6 cellular contexts compared by ENCODE assay signal in the genomic region with DNA sequence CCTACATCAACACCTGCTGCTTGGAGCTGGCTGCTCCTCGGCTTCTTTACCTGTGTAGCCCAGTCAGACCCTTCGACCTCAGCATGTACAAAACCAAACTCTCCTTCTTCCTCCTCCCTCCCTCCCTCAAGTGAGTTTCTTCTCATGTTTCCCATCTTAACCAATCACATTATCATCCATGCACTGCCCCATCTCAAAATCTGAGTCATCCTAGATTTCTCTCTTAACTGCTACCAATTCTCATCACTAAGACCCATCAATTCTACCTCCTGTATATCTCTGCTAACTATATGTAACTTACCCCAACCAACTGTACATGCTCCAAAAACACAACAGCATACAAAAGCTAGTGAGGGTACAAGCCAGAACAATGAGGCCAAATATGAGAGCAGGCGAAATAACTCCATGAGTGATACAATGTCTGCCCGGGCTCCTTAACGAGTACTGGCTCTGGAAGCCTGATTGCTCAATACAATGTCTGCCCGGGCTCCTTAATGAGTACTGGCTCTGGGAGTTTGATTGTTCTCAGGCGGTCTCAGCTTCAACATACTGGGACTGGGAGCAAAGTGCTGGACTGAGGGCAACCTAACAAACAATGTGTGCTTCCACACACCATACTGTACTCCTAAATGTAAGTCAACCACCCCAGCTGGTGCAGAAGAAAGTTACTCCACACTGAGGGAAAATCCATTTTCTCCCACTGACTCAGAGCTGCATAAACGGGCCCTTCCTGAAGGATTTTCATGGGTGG. TPM values are rescaled to one million over a fixed set of nuclear protein-coding genes. Genes with fewer than 3 reads are reported as not detected.
"Had no signal": no experiment of that assay in that cellular context is flagged by ENCODE, and none has a peak within 500 bp of the region (broad histone marks: within the 10 kb centered on the region; RNA-seq: fewer than 3 reads in every experiment).

No MANE protein-coding gene starts in this region.

RNA-seq across cellular contexts. Expression of gene RARRES2, which starts 36.8 kb away (rescaled TPM):
- total RNA-seq: activated CD4-positive, alpha-beta T cell treated with anti-CD3 and anti-CD28 coated beads, Interleukin-2, amount 10 ng/mL, durations not matched to agents 24 days and 14 days; activated CD8-positive, alpha-beta memory T cell treated with anti-CD3 and anti-CD28 coated beads, Interleukin-2, amount 10 ng/mL, durations not matched to agents 7 days and 5 days; activated T-helper 1 cell treated with anti-CD3 and anti-CD28 coated beads, Interleukin-12 subunit alpha, Interleukin-12 subunit beta, Interleukin-2, Interleukin-4 antibody, amounts not matched to agents 30 ng/mL and 10 ng/mL and 1 ng/mL, durations not matched to agents 14 hours and 24 hours and 36 hours; MCF 10A; T-helper 17 cell had no signal
- polyA plus RNA-seq: IgD-negative memory B cell had no signal
